In the genomic region with DNA sequence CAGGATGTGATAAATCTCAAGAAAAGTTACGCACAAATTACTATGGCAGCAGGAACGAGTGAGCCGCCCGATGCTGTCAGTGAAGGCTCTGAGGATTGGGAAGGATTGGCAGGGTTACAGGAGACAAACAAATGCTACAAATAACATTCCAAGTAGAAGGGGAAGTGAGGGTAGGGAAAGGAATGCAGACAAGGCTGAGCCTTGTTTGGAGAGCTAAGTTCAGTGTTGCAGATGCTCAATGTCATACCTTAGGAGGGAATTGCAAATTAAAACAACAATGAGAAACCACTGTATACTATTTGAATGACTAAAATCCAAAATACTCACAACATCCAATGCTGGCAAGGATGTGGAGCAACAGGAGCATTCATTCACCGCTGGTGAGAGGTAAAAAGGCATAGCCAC, we compare ENCODE assay signal across 13 cellular contexts. TPM values are rescaled to one million over a fixed set of nuclear protein-coding genes. Genes with fewer than 3 reads are reported as not detected.
DNase-seq lines count a peak whose midpoint lies in the region; ATAC-seq and TF ChIP-seq lines count a peak whose summit lies in the region.
"Had no signal": no experiment of that assay in that cellular context is flagged by ENCODE, and none has a peak within 500 bp of the region (broad histone marks: within the 10 kb centered on the region; RNA-seq: fewer than 3 reads in every experiment).

No MANE protein-coding gene starts in this region.

- H2AFZ ChIP-seq in neuronal stem cell (ENCODE audit: low read length), result no peak overlapping the region

- H3K4me1 ChIP-seq in neuronal stem cell (ENCODE audit: control insufficient read depth in 2 of 2, insufficient read depth in 1 of 2, low read depth in 1 of 2, low read length in 2 of 2), result peaks cover 0 to 2% of the 10 kb centered on the region in 2 donors

- H3K36me3 ChIP-seq in neuronal stem cell (replicated peaks in 1 of 2; ENCODE audit: control insufficient read depth in 2 of 2, insufficient read depth in 2 of 2, low read length in 2 of 2), result no peaks in the 10 kb centered on the region

- no peak overlapping the region for H2BK15ac ChIP-seq in neuronal stem cell (ENCODE audit: low read length)

- no peak overlapping the region for H3K18ac ChIP-seq in neuronal stem cell (ENCODE audit: low read length)

- H2AK5ac ChIP-seq in neuronal stem cell (ENCODE audit: low read depth, low read length), result no peak overlapping the region

- no peak overlapping the region for H3K9ac ChIP-seq in neuronal stem cell (ENCODE audit: low read depth, low read length, poor library complexity)
- H3K9ac ChIP-seq: SK-N-SH had no signal

- H3K4me2 ChIP-seq in neuronal stem cell (ENCODE audit: insufficient read depth, low read length, poor library complexity, severe bottlenecking), result no peak overlapping the region
- H3K4me2 ChIP-seq: SK-N-SH had no signal

- H3K9me3 Mint-ChIP-seq in CD4-positive, alpha-beta T cell, result no peaks in the 10 kb centered on the region
- no peaks in the 10 kb centered on the region for H3K9me3 Mint-ChIP-seq in type B pancreatic cell

- no peaks in the 10 kb centered on the region for H3K9me3 ChIP-seq in CD4-positive, alpha-beta T cell (ENCODE audit: control insufficient read depth, low read length)
- no peaks in the 10 kb centered on the region for H3K9me3 ChIP-seq in neuronal stem cell (replicated peaks in 1 of 2; ENCODE audit: control insufficient read depth in 2 of 2, insufficient read depth in 1 of 2, low read depth in 1 of 2, low read length in 2 of 2)
- H3K9me3 ChIP-seq: SK-N-SH had no signal

- CTCF ChIA-PET in CD4-positive, alpha-beta T cell (lab: Charles Lee), result no interaction called here

- H2BK5ac ChIP-seq in neuronal stem cell (ENCODE audit: low read length), result no peak overlapping the region

- H4K8ac ChIP-seq in neuronal stem cell (ENCODE audit: low read depth, low read length), result no peak overlapping the region

- no peak overlapping the region for H2BK12ac ChIP-seq in neuronal stem cell (ENCODE audit: low read length)

- POLR2A ChIA-PET in CD4-positive, alpha-beta T cell (lab: Charles Lee), result no interaction called here

- WGBS in neuronal stem cell (ENCODE audit: extremely low coverage in 2 of 2, insufficient read length in 2 of 2, insufficient replicate concordance in 1 of 2), 2 donors, result no CpG with 5 or more reads among the region's 5 CpGs

- no peak overlapping the region for H3K4me3 Mint-ChIP-seq in CD4-positive, alpha-beta T cell
- H3K4me3 Mint-ChIP-seq in type B pancreatic cell, result no peak overlapping the region

- no peak overlapping the region for H3K4me3 ChIP-seq in neuronal stem cell (ENCODE audit: low read length in 2 of 2)
- H3K4me3 ChIP-seq: skin epidermis had no signal

- no peak overlapping the region for H3K14ac ChIP-seq in neuronal stem cell (ENCODE audit: low read length)

- no peak overlapping the region for H3K4ac ChIP-seq in neuronal stem cell (ENCODE audit: low read length)

- DNase-seq in EL, result peak; percentile 94
- peak; percentile 81 for DNase-seq in RPMI7951 (ENCODE audit: low read depth)
- peak; percentile 32 for DNase-seq in fibroblast of gingiva (ENCODE audit: low read depth)
- DNase-seq in non-pigmented ciliary epithelial cell (ENCODE audit: low read depth), result peak; percentile 60
- no peak for DNase-seq in anterior cingulate cortex (lab: John Stamatoyannopoulos, UW)
- no peak for DNase-seq in CD4-positive, alpha-beta T cell
- DNase-seq in neuronal stem cell (ENCODE audit: low spot score), result no peak
- no peak for DNase-seq in type B pancreatic cell (ENCODE audit: extremely low spot score, unreplicated experiment)
- DNase-seq: activated naive CD4-positive, alpha-beta T cell treated with Interleukin-2 at 50 U/mL for 16 hours; KG1; SK-N-SH; stimulated activated CD8-positive, alpha-beta memory T cell treated with anti-CD3 and anti-CD28 coated beads, Interleukin-4, amount 100 ng/mL, for 48 hours had no signal

- no peak for TF ChIP-seq CTCF in CD4-positive, alpha-beta T cell (IDR thresholded peaks at IDR 0.05)
- TF ChIP-seq CTCF in type B pancreatic cell (conservative IDR thresholded peaks at IDR 0.05), result no peak

- H3K27me3 ChIP-seq in CD4-positive, alpha-beta T cell (ENCODE audit: control insufficient read depth, insufficient read depth, low read length), result no peaks in the 10 kb centered on the region
- H3K27me3 ChIP-seq in neuronal stem cell (ENCODE audit: control insufficient read depth in 3 of 3, insufficient read depth in 3 of 3, low read depth in 1 of 3, low read length in 3 of 3), result no peaks in the 10 kb centered on the region

- no peak overlapping the region for H3K23ac ChIP-seq in neuronal stem cell (ENCODE audit: low read depth, low read length, poor library complexity)

- H3K27ac ChIP-seq in CD4-positive, alpha-beta T cell (ENCODE audit: low read depth, low read length), result no peak overlapping the region
- H3K27ac ChIP-seq in neuronal stem cell (replicated peaks; ENCODE audit: low read length), result no peak overlapping the region
- H3K27ac ChIP-seq: skin epidermis had no signal

- H4K91ac ChIP-seq in neuronal stem cell (ENCODE audit: low read depth, low read length, poor library complexity), result no peak overlapping the region

- H3K27me3 Mint-ChIP-seq in CD4-positive, alpha-beta T cell, result no peaks in the 10 kb centered on the region
- H3K27me3 Mint-ChIP-seq in type B pancreatic cell, result peaks cover 8% of the 10 kb centered on the region

- no peak overlapping the region for H3K27ac Mint-ChIP-seq in CD4-positive, alpha-beta T cell
- H3K27ac Mint-ChIP-seq in type B pancreatic cell, result no peak overlapping the region

- H3K79me1 ChIP-seq in neuronal stem cell (ENCODE audit: low read depth, low read length), result no peaks in the 10 kb centered on the region

- no peaks in the 10 kb centered on the region for H3K36me3 Mint-ChIP-seq in CD4-positive, alpha-beta T cell (ENCODE audit: low read depth)
- no peaks in the 10 kb centered on the region for H3K36me3 Mint-ChIP-seq in type B pancreatic cell

- intact Hi-C loops in CD4-positive, alpha-beta T cell (cut with DNase I, micrococcal nuclease), result no loop called here

- no peaks in the 10 kb centered on the region for H3K4me1 Mint-ChIP-seq in CD4-positive, alpha-beta T cell (ENCODE audit: low read depth)
- H3K4me1 Mint-ChIP-seq in type B pancreatic cell (ENCODE audit: unreplicated experiment), result no peaks in the 10 kb centered on the region

- no peak overlapping the region for H2BK120ac ChIP-seq in neuronal stem cell (ENCODE audit: low read depth, low read length)

- no peak for ATAC-seq in CD4-positive, alpha-beta T cell (ENCODE audit: poor library complexity)

RNA-seq across cellular contexts. Expression of a gene that starts 1.3 kb away (rescaled TPM):
- not detected in 2 replicates for total RNA-seq in RPMI7951 (2014; rRNA removed; shearing (Covaris generic))
- total RNA-seq in CD4-positive, alpha-beta T cell, result under 1 TPM; 0.55 to 0.98 TPM
- not detected for polyA plus RNA-seq in neuronal stem cell (2013, experiment 1 of 2)
- not detected for polyA plus RNA-seq in neuronal stem cell (2013, experiment 2 of 2)
- total RNA-seq in type B pancreatic cell (ENCODE audit: low replicate concordance), result not detected in 2 replicates
- polyA plus RNA-seq: SK-N-SH had no signal

RNA-seq across cellular contexts. Expression of a gene that starts 21.3 kb away (rescaled TPM):
- total RNA-seq in RPMI7951 (2014; rRNA removed; shearing (Covaris generic)), result not detected in 2 replicates
- total RNA-seq in CD4-positive, alpha-beta T cell, result not detected
- polyA plus RNA-seq in neuronal stem cell (2013, experiment 1 of 2), result not detected
- polyA plus RNA-seq in neuronal stem cell (2013, experiment 2 of 2), result not detected
- not detected in 2 replicates for total RNA-seq in type B pancreatic cell (ENCODE audit: low replicate concordance)
- polyA plus RNA-seq: SK-N-SH had no signal

RNA-seq across cellular contexts. Expression of a gene that starts 32.9 kb away (rescaled TPM):
- not detected in 2 replicates for total RNA-seq in RPMI7951 (2014; rRNA removed; shearing (Covaris generic))
- not detected for total RNA-seq in CD4-positive, alpha-beta T cell
- polyA plus RNA-seq in neuronal stem cell (2013, experiment 1 of 2), result not detected
- polyA plus RNA-seq in neuronal stem cell (2013, experiment 2 of 2), result not detected
- total RNA-seq in type B pancreatic cell (ENCODE audit: low replicate concordance), result 0.62 TPM in 1 of 2 replicates, not detected in the other
- polyA plus RNA-seq: SK-N-SH had no signal

Comparison
In these comparisons a context has a peak if more than half of its experiments do, and no peak if none do; other contexts are left out.
1. DNase-seq: peak in EL (single experiment), RPMI7951 (single experiment), fibroblast of gingiva (single experiment) and non-pigmented ciliary epithelial cell (single experiment); none in anterior cingulate cortex (0 of 58), CD4-positive, alpha-beta T cell (0 of 10), neuronal stem cell (single experiment) and type B pancreatic cell (single experiment).